8 cellular contexts compared by ENCODE assay signal in the genomic region with DNA sequence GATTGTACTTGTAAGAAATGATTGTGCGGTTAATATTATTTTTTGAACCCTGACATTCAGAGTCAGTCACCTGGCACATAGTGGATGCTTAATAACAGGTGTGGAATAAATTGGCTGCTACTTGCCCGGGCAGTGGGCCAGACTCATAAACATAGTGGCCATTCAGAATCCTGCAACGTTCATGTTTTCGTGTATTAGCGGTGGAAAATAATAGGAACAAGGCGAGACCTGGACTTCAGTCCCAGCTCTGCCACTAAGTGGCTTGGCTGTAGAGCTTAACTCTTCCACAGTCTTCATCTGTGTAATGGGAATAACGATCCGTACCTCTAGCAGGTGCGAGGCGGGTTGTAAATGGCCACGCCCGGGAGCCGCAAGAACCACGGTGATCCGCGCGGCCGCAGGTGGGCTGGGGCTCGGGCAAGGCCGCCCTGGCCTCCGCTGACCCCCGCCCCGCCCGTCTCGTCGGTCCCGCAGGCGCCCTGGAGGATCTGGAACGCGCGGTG. TPM values are rescaled to one million over a fixed set of nuclear protein-coding genes. Genes with fewer than 3 reads are reported as not detected.
DNase-seq lines count a peak whose midpoint lies in the region; ATAC-seq, FAIRE-seq and TF ChIP-seq lines count a peak whose summit lies in the region.

No MANE protein-coding gene starts in this region.

- H3K23ac ChIP-seq in H1 (ENCODE audit: insufficient read length) = no peak overlapping the region

- 73% methylated on average over 14 of the region's 31 CpGs for WGBS in A549 (ENCODE audit: missing lambda C conversion rate)
- 6% methylated on average over 31 of the region's 31 CpGs; no CpG with 5 or more reads in 1 of the 2 experiments for WGBS in H1 (ENCODE audit: extremely low coverage in 1 of 2, insufficient coverage in 1 of 2, insufficient read length in 1 of 2, insufficient replicate concordance in 2 of 2, low coverage in 1 of 2, low lambda C conversion rate in 2 of 2, missing lambda C conversion rate in 1 of 2), 2 experiments

- H3K36me3 ChIP-seq in PC-3 (ENCODE audit: low read depth, low read length) (no peaks in the 10 kb centered on the region), H1 (ENCODE audit: control insufficient read depth in 2 of 4, insufficient read depth in 4 of 4, low read length in 3 of 4) (peaks cover 0 to under 1% (median 0%) of the 10 kb centered on the region in 4 experiments; a peak in 2 of 8 replicates)

- H3K9me3 ChIP-seq in A549 (no peaks in the 10 kb centered on the region), PC-3 (ENCODE audit: low read length) (no peaks in the 10 kb centered on the region), H1 (ENCODE audit: insufficient read depth in 2 of 2, low read depth in 1 of 2, low read length in 1 of 2) (no peaks in the 10 kb centered on the region)

- peaks cover 24% of the 10 kb centered on the region; the same call in 1 of the 2 replicates for H3K79me2 ChIP-seq in PC-3 (ENCODE audit: low read length)
- H3K79me2 ChIP-seq in H1 (ENCODE audit: control insufficient read depth in 1 of 2, insufficient read depth in 2 of 2, low read length in 2 of 2) = no peaks in the 10 kb centered on the region

- H3F3A ChIP-seq in PC-3 (ENCODE audit: low read length, unreplicated experiment) = no peaks in the 10 kb centered on the region

- no peak overlapping the region for H3K14ac ChIP-seq in H1 (ENCODE audit: insufficient read length)

- H3K27me3 ChIP-seq in PC-3 (ENCODE audit: low read length) = no peaks in the 10 kb centered on the region
- no peaks in the 10 kb centered on the region; a peak in 2 of 7 replicates for H3K27me3 ChIP-seq in H1 (replicated peaks in 1 of 4; ENCODE audit: control insufficient read depth in 3 of 4, extremely low read depth in 1 of 4, insufficient read depth in 3 of 4, low read length in 3 of 4)

- H3K4me1 Mint-ChIP-seq in nephron progenitor cell = peaks cover 36% of the 10 kb centered on the region

- peaks cover 5% of the 10 kb centered on the region; the same call in 1 of the 2 replicates for H3K79me1 ChIP-seq in H1 (ENCODE audit: low read depth, low read length)

- no peak overlapping the region for H2BK12ac ChIP-seq in H1 (ENCODE audit: low read depth, low read length)

- H3K4me1 ChIP-seq in A549 (no peaks in the 10 kb centered on the region), PC-3 (ENCODE audit: insufficient read depth, low read length) (peaks cover 18% of the 10 kb centered on the region), H1 (replicated peaks in 1 of 4; ENCODE audit: control insufficient read depth in 3 of 4, insufficient read depth in 4 of 4, low read length in 3 of 4) (peaks cover 0 to 14% (median 8%) of the 10 kb centered on the region in 4 experiments; a peak in 5 of 7 replicates)

- CTCF ChIA-PET in A549 (lab: Yijun Ruan, JAX) (no interaction called here), PC-3 (lab: Charles Lee) (no interaction called here), H1 (lab: Charles Lee; ENCODE audit: partially characterized antibody) (interaction anchor here (1.2 to 1.3 kb wide), 2 partner anchors 8 to 41 kb away, joined by 3 read pairs; no protein-coding TSS in a partner anchor)

- H3K36me3 Mint-ChIP-seq in nephron progenitor cell (ENCODE audit: low read depth) = peaks cover 13% of the 10 kb centered on the region

- no peak overlapping the region for H4K5ac ChIP-seq in H1 (ENCODE audit: insufficient read length, low read depth, low read length)

- peaks cover 12% of the 10 kb centered on the region for H3K27me3 Mint-ChIP-seq in nephron progenitor cell (ENCODE audit: low read depth, poor library complexity)

- H3K27ac ChIP-seq in A549 = peak overlapping the region; percentile 62 to 84; a peak in 5 of 6 replicates
- peak overlapping the region; percentile 4; the same call in 1 of the 2 replicates for H3K27ac ChIP-seq in PC-3 (ENCODE audit: low read length)
- H3K27ac ChIP-seq in H1 (ENCODE audit: low read depth, low read length) = no peak overlapping the region

- TF ChIP-seq EP300 in A549 (IDR thresholded peaks at IDR 0.05) = no peak
- no peak for TF ChIP-seq EP300 in H1 (IDR thresholded peaks at IDR 0.05; ENCODE audit: borderline replicate concordance in 1 of 2, low read depth in 2 of 2, low read length in 2 of 2)

- TF ChIP-seq POLR2A in A549 (IDR thresholded peaks at IDR 0.05; ENCODE audit: low read length) (no peak), H1 (IDR thresholded peaks at IDR 0.05; ENCODE audit: control extremely low read depth in 1 of 2, low read depth in 2 of 2, low read length in 2 of 2) (no peak; a peak in 1 of 3 replicates)

- TF ChIP-seq CTCF in A549 (IDR thresholded peaks at IDR 0.05) (no peak), PC-3 (conservative IDR thresholded peaks at IDR 0.05; ENCODE audit: low read depth, low read length) (no peak), H1 (IDR thresholded peaks at IDR 0.05; ENCODE audit: control extremely low read depth in 1 of 3, insufficient read depth in 1 of 3, low read depth in 1 of 3, low read length in 3 of 3) (no peak), nephron progenitor cell (IDR thresholded peaks at IDR 0.05) (no peak)

- H3K4me3 ChIP-seq in A549 (peak overlapping the region; percentile 66), PC-3 (ENCODE audit: low read length) (peak overlapping the region; percentile 93), H1 (ENCODE audit: extremely low read depth in 1 of 4, insufficient read depth in 2 of 4, low read depth in 3 of 4, low read length in 4 of 4) (peak overlapping the region; percentile 83 to 95 (median 94))

- no peak overlapping the region for H2BK20ac ChIP-seq in H1 (ENCODE audit: low read length)

- H3K9me2 ChIP-seq in PC-3 (replicated peaks; ENCODE audit: low read length) = no peaks in the 10 kb centered on the region

- H3K23me2 ChIP-seq in H1 (ENCODE audit: low read depth, low read length) = peaks cover 8% of the 10 kb centered on the region

- H2AFZ ChIP-seq in PC-3 (ENCODE audit: low read length) (peak overlapping the region; percentile 92), H1 (ENCODE audit: low read length) (no peak overlapping the region)

- peak overlapping the region; percentile 87 for H3K4me2 ChIP-seq in A549
- peak overlapping the region; percentile 94 for H3K4me2 ChIP-seq in PC-3 (ENCODE audit: low read length)
- H3K4me2 ChIP-seq in H1 (ENCODE audit: insufficient read depth in 1 of 2, low read depth in 2 of 2, low read length in 2 of 2) = peak overlapping the region; percentile 72 to 97

- H4K8ac ChIP-seq in H1 (ENCODE audit: extremely low read depth, insufficient read depth, low read length) = no peak overlapping the region

- peak overlapping the region; percentile 83 for H3K4me3 Mint-ChIP-seq in nephron progenitor cell

- no peak overlapping the region for H3K4ac ChIP-seq in H1 (replicated peaks; ENCODE audit: insufficient read length, low read depth, low read length)

- no peak overlapping the region for H2BK120ac ChIP-seq in H1 (replicated peaks; ENCODE audit: low read depth, low read length)

- no peak overlapping the region for H4K91ac ChIP-seq in H1 (replicated peaks; ENCODE audit: insufficient read length, low read length)

- no peak overlapping the region for H3K18ac ChIP-seq in H1 (ENCODE audit: extremely low read depth, low read length)

- FAIRE-seq in A549 (lab: Jason Lieb, UNC) (no peak), H1 (lab: Jason Lieb, UNC) (no peak)

- H2BK15ac ChIP-seq in H1 (ENCODE audit: low read length) = no peak overlapping the region

- H2AK5ac ChIP-seq in H1 (ENCODE audit: low read depth, low read length) = no peak overlapping the region

- ATAC-seq in A549 = no peak
- ATAC-seq in GM19438 (IDR thresholded peaks at IDR 0.05; ENCODE audit: low read depth, unreplicated experiment) = peak; percentile 3
- peak; percentile 18 for ATAC-seq in PC-3
- no peak for ATAC-seq in GM21447 (IDR thresholded peaks at IDR 0.05; ENCODE audit: unreplicated experiment)
- ATAC-seq in HG03025 (IDR thresholded peaks at IDR 0.05; ENCODE audit: low FRiP score, unreplicated experiment) = no peak

- H4K20me1 ChIP-seq in PC-3 (ENCODE audit: low read length) (no peaks in the 10 kb centered on the region), H1 (replicated peaks in 1 of 2; ENCODE audit: control insufficient read depth in 1 of 2, insufficient read depth in 2 of 2, low read length in 2 of 2) (peaks cover 0 to under 1% of the 10 kb centered on the region in 2 experiments)

- H3K27ac Mint-ChIP-seq in nephron progenitor cell = no peak overlapping the region

- DNase-seq in A549 (ENCODE audit: low read depth in 1 of 2, low spot score in 1 of 2) (no peak), PC-3 (peak; percentile 48), H1 (ENCODE audit: low read depth in 1 of 2, low spot score in 2 of 2) (peak in 1 of 2 experiments; percentile 66), nephron progenitor cell (no peak), glomerular visceral epithelial cell (ENCODE audit: extremely low spot score) (no peak)

- no peak overlapping the region for H2BK5ac ChIP-seq in H1 (ENCODE audit: low read depth, low read length)

- intact Hi-C loops in PC-3 (cut with micrococcal nuclease) = no loop called here

- POLR2A ChIA-PET in A549 (lab: Yijun Ruan, JAX) (no interaction called here), PC-3 (lab: Charles Lee; ENCODE audit: unreplicated experiment) (interaction anchor here (0.6 kb wide), 1 partner anchor 128 kb away, joined by 4 read pairs; no protein-coding TSS in a partner anchor), H1 (lab: Charles Lee; ENCODE audit: partially characterized antibody) (interaction anchor here (1.2 to 2.1 kb wide), 4 partner anchors 10 to 114 kb away, joined by 3 to 7 read pairs (median 4); partner anchors contain the start of gene ARCN1)

- TSS peak; percentile 48 for BruUV-seq in PC-3 (replicated peaks; lab: Mats Ljungman, UMichigan)

- H3K9me3 Mint-ChIP-seq in nephron progenitor cell = no peaks in the 10 kb centered on the region

- peak overlapping the region; percentile 78 for H3K9ac ChIP-seq in PC-3 (ENCODE audit: low read length)
- peak overlapping the region; percentile 8 to 80 (median 59); a peak in 4 of 7 replicates for H3K9ac ChIP-seq in H1 (replicated peaks in 1 of 4; ENCODE audit: extremely low read depth in 1 of 4, low read depth in 3 of 4, low read length in 3 of 4)

- H3K56ac ChIP-seq in H1 (replicated peaks; ENCODE audit: insufficient read length, low read depth, low read length) = no peak overlapping the region

- no peak for TF ChIP-seq RAD21 in A549 (conservative IDR thresholded peaks at IDR 0.05 in 1 of 2, IDR thresholded peaks at IDR 0.05 in 1 of 2)
- TF ChIP-seq RAD21 in H1 (IDR thresholded peaks at IDR 0.05 in 1 of 2, conservative IDR thresholded peaks at IDR 0.05 in 1 of 2; ENCODE audit: low read depth in 2 of 2, low read length in 2 of 2) = no peak

RNA-seq across cellular contexts. Expression of gene TMEM25, which starts 0.8 kb away (rescaled TPM):
- polyA plus RNA-seq in A549 (2011; rRNA removed) (0.56 and 0.57 TPM in 2 replicates), A549 (2017; fragmentation: RNase III; extraction: RNeasy Plus Mini Kit Qiagen cat#74134 plus additional on column Dnase treatment) (0.58 to 0.82 TPM (median 0.75 TPM) in 3 replicates), H1 (2011; rRNA removed) (26.8 and 37.0 TPM in 2 replicates)
- polyA plus RNA-seq in A549 (2012; cell fraction: cytosol; rRNA removed) = 0.61 and 0.74 TPM in 2 replicates
- 1.0 and 1.3 TPM in 2 replicates for polyA plus RNA-seq in A549 (2012; cell fraction: nucleus; rRNA removed)
- polyA minus RNA-seq in A549 (2011; rRNA and poly(A)+ RNA removed) = 0.83 and 2.1 TPM in 2 replicates
- total RNA-seq in PC-3 (2014; rRNA removed) = 49.8 and 50.4 TPM in 2 replicates
- total RNA-seq in H1 (2021; fragmentation: NEBNext Ultra II Directional; extraction: Animal tissue kit (Norgen Biotek cat#: 25700)) = 13.7 and 18.3 TPM in 2 replicates
- polyA plus RNA-seq in H1 (2011; cell fraction: cytosol; rRNA removed) = 22.2 TPM
- 82.9 TPM for polyA plus RNA-seq in H1 (2011; cell fraction: nucleus; rRNA removed)
- polyA plus RNA-seq in H1 (2012, experiment 1 of 2) = 12.2 to 17.9 TPM (median 17.0 TPM) in 4 replicates
- 11.2 TPM for polyA plus RNA-seq in H1 (2012, experiment 2 of 2)
- polyA plus RNA-seq in H1 (2013, experiment 1 of 2) = 17.1 TPM
- 16.4 TPM for polyA plus RNA-seq in H1 (2013, experiment 2 of 2)
- 16.9 and 24.1 TPM in 2 replicates for polyA minus RNA-seq in H1 (2011; rRNA and poly(A)+ RNA removed)
- polyA minus RNA-seq in H1 (2011; cell fraction: cytosol; rRNA and poly(A)+ RNA removed) = 16.4 TPM
- 36.3 TPM for polyA minus RNA-seq in H1 (2011; cell fraction: nucleus; rRNA and poly(A)+ RNA removed)

RNA-seq across cellular contexts. Expression of gene TTC36, which starts 3.0 kb away (rescaled TPM):
- polyA plus RNA-seq in A549 (2011; rRNA removed) = not detected in 2 replicates
- polyA plus RNA-seq in A549 (2012; cell fraction: cytosol; rRNA removed) = 0.08 TPM in 1 of 2 replicates, not detected in the other
- 0.17 TPM in 1 of 2 replicates, not detected in the other for polyA plus RNA-seq in A549 (2012; cell fraction: nucleus; rRNA removed)
- polyA plus RNA-seq in A549 (2017; fragmentation: RNase III; extraction: RNeasy Plus Mini Kit Qiagen cat#74134 plus additional on column Dnase treatment) = not detected in 3 replicates
- polyA minus RNA-seq in A549 (2011; rRNA and poly(A)+ RNA removed) = 0.25 TPM in 1 of 2 replicates, not detected in the other
- 2.7 and 6.2 TPM in 2 replicates for total RNA-seq in PC-3 (2014; rRNA removed)
- not detected in 2 replicates for total RNA-seq in H1 (2021; fragmentation: NEBNext Ultra II Directional; extraction: Animal tissue kit (Norgen Biotek cat#: 25700))
- 0.14 TPM in 1 of 2 replicates, not detected in the other for polyA plus RNA-seq in H1 (2011; rRNA removed)
- polyA plus RNA-seq in H1 (2011; cell fraction: cytosol; rRNA removed) = 0.09 TPM
- 0.50 TPM for polyA plus RNA-seq in H1 (2011; cell fraction: nucleus; rRNA removed)
- 0.23 TPM in 1 of 4 replicates, not detected in the others for polyA plus RNA-seq in H1 (2012, experiment 1 of 2)
- polyA plus RNA-seq in H1 (2012, experiment 2 of 2) = not detected
- polyA plus RNA-seq in H1 (2013, experiment 1 of 2) = 0.18 TPM
- 0.11 TPM for polyA plus RNA-seq in H1 (2013, experiment 2 of 2)
- not detected in 2 replicates for polyA minus RNA-seq in H1 (2011; rRNA and poly(A)+ RNA removed)
- polyA minus RNA-seq in H1 (2011; cell fraction: cytosol; rRNA and poly(A)+ RNA removed) = not detected
- 1.1 TPM for polyA minus RNA-seq in H1 (2011; cell fraction: nucleus; rRNA and poly(A)+ RNA removed)

RNA-seq across cellular contexts. Expression of gene IFT46, which starts 35.5 kb away (rescaled TPM):
- polyA plus RNA-seq in A549 (2011; rRNA removed) (34.4 and 35.3 TPM in 2 replicates), A549 (2017; fragmentation: RNase III; extraction: RNeasy Plus Mini Kit Qiagen cat#74134 plus additional on column Dnase treatment) (14.4 to 17.1 TPM (median 15.5 TPM) in 3 replicates), H1 (2011; rRNA removed) (10.3 and 12.3 TPM in 2 replicates)
- 13.9 and 16.0 TPM in 2 replicates for polyA plus RNA-seq in A549 (2012; cell fraction: cytosol; rRNA removed)
- 9.6 and 13.0 TPM in 2 replicates for polyA plus RNA-seq in A549 (2012; cell fraction: nucleus; rRNA removed)
- polyA minus RNA-seq in A549 (2011; rRNA and poly(A)+ RNA removed) = 21.0 and 22.1 TPM in 2 replicates
- 32.9 and 35.2 TPM in 2 replicates for total RNA-seq in PC-3 (2014; rRNA removed)
- 11.2 and 11.5 TPM in 2 replicates for total RNA-seq in H1 (2021; fragmentation: NEBNext Ultra II Directional; extraction: Animal tissue kit (Norgen Biotek cat#: 25700))
- 14.9 TPM for polyA plus RNA-seq in H1 (2011; cell fraction: cytosol; rRNA removed)
- polyA plus RNA-seq in H1 (2011; cell fraction: nucleus; rRNA removed) = 8.9 TPM
- 6.6 to 9.9 TPM (median 8.1 TPM) in 4 replicates for polyA plus RNA-seq in H1 (2012, experiment 1 of 2)
- 5.2 TPM for polyA plus RNA-seq in H1 (2012, experiment 2 of 2)
- 8.8 TPM for polyA plus RNA-seq in H1 (2013, experiment 1 of 2)
- 9.4 TPM for polyA plus RNA-seq in H1 (2013, experiment 2 of 2)
- 14.8 and 15.0 TPM in 2 replicates for polyA minus RNA-seq in H1 (2011; rRNA and poly(A)+ RNA removed)
- polyA minus RNA-seq in H1 (2011; cell fraction: cytosol; rRNA and poly(A)+ RNA removed) = 5.4 TPM
- 7.8 TPM for polyA minus RNA-seq in H1 (2011; cell fraction: nucleus; rRNA and poly(A)+ RNA removed)

RNA-seq across cellular contexts. Expression of gene ARCN1, which starts 42.0 kb away (rescaled TPM):
- polyA plus RNA-seq in A549 (2011; rRNA removed) (140 and 150 TPM in 2 replicates), A549 (2017; fragmentation: RNase III; extraction: RNeasy Plus Mini Kit Qiagen cat#74134 plus additional on column Dnase treatment) (88.7 to 93.3 TPM (median 91.0 TPM) in 3 replicates), H1 (2011; rRNA removed) (82.1 and 146 TPM in 2 replicates)
- polyA plus RNA-seq in A549 (2012; cell fraction: cytosol; rRNA removed) = 56.4 and 62.8 TPM in 2 replicates
- polyA plus RNA-seq in A549 (2012; cell fraction: nucleus; rRNA removed) = 24.5 and 25.7 TPM in 2 replicates
- 63.8 and 65.4 TPM in 2 replicates for polyA minus RNA-seq in A549 (2011; rRNA and poly(A)+ RNA removed)
- total RNA-seq in PC-3 (2014; rRNA removed) = 122 and 132 TPM in 2 replicates
- total RNA-seq in H1 (2021; fragmentation: NEBNext Ultra II Directional; extraction: Animal tissue kit (Norgen Biotek cat#: 25700)) = 132 and 137 TPM in 2 replicates
- polyA plus RNA-seq in H1 (2011; cell fraction: cytosol; rRNA removed) = 116 TPM
- polyA plus RNA-seq in H1 (2011; cell fraction: nucleus; rRNA removed) = 39.9 TPM
- 85.3 to 107 TPM (median 98.7 TPM) in 4 replicates for polyA plus RNA-seq in H1 (2012, experiment 1 of 2)
- 13.3 TPM for polyA plus RNA-seq in H1 (2012, experiment 2 of 2)
- polyA plus RNA-seq in H1 (2013, experiment 1 of 2) = 103 TPM
- 99.4 TPM for polyA plus RNA-seq in H1 (2013, experiment 2 of 2)
- polyA minus RNA-seq in H1 (2011; rRNA and poly(A)+ RNA removed) = 135 and 136 TPM in 2 replicates
- polyA minus RNA-seq in H1 (2011; cell fraction: cytosol; rRNA and poly(A)+ RNA removed) = 75.7 TPM
- polyA minus RNA-seq in H1 (2011; cell fraction: nucleus; rRNA and poly(A)+ RNA removed) = 32.1 TPM

Comparison
In these comparisons a context has a peak if more than half of its experiments do, and no peak if none do; other contexts are left out.
1. ATAC-seq: peak in GM19438 (single experiment) and PC-3 (single experiment); none in A549 (0 of 2), GM21447 (single experiment) and HG03025 (single experiment).
2. Peak in every context shown above with its lines, with median percentiles within 50 percentile points of each other: H3K4me2 ChIP-seq and H3K4me3 ChIP-seq.